Comparison of ENCODE assay signal across 29 cellular contexts in genomic region chr19:16535381-16535780, GRCh38. TPM values are rescaled to one million over a fixed set of nuclear protein-coding genes. Genes with fewer than 3 reads are reported as not detected.
"Had no signal": no experiment of that assay in that cellular context is flagged by ENCODE, and none has a peak within 500 bp of the region (broad histone marks: within the 10 kb centered on the region; RNA-seq: fewer than 3 reads in every experiment).

No MANE protein-coding gene starts in this region.

- FAIRE-seq: bronchial epithelial cell, TTC549 had no signal

- H3K9me3 ChIP-seq: ascending aorta, body of pancreas had no signal

- DNase-seq: activated CD4-positive, CD25-positive, alpha-beta regulatory T cell; activated CD8-positive, alpha-beta memory T cell treated with anti-CD3 and anti-CD28 coated beads, Interleukin-2, amount 50 U/mL, for 4 hours; activated CD8-positive, alpha-beta T cell treated with anti-CD3 and anti-CD28 coated beads for 36 hours; activated naive CD4-positive, alpha-beta T cell; activated naive CD8-positive, alpha-beta T cell treated with anti-CD3 and anti-CD28 coated beads, Interleukin-2, amount 50 U/mL, for 24 hours; amniotic stem cell; body of pancreas; Kasumi-1; KBM-7; NCI-H1105 treated with DMSO at 0.1 percent for 48 hours; NCI-H1436 treated with DMSO at 0.1 percent for 48 hours; NCI-H187; NCI-H2081; NCI-H510A treated with DMSO at 0.1 percent for 48 hours; NCI-H69; NK-92 treated with Interleukin-12 subunit alpha and Interleukin-12 subunit beta, amount 100 ng/mL, for 24 hours; OCI-M1; RPMI8226; T-cell; T-helper 2 cell; T1000 had no signal

- H3K27ac ChIP-seq: ascending aorta, body of pancreas, SK-N-MC, VCaP had no signal

- H3K27ac Mint-ChIP-seq: activated CD8-positive, alpha-beta T cell treated with anti-CD3 and anti-CD28 coated beads for 36 hours; activated naive CD8-positive, alpha-beta T cell treated with anti-CD3 and anti-CD28 coated beads, Interleukin-2, amount 50 U/mL, for 24 hours; T-cell had no signal

- H3K4me3 ChIP-seq: ascending aorta, body of pancreas, SK-N-MC had no signal

- H3K27me3 ChIP-seq: ascending aorta, body of pancreas had no signal

- H3K27me3 Mint-ChIP-seq: activated CD8-positive, alpha-beta T cell treated with anti-CD3 and anti-CD28 coated beads for 36 hours; activated naive CD8-positive, alpha-beta T cell treated with anti-CD3 and anti-CD28 coated beads, Interleukin-2, amount 50 U/mL, for 24 hours; T-cell had no signal

- H3K4me3 Mint-ChIP-seq: activated CD8-positive, alpha-beta T cell treated with anti-CD3 and anti-CD28 coated beads for 36 hours; activated naive CD8-positive, alpha-beta T cell treated with anti-CD3 and anti-CD28 coated beads, Interleukin-2, amount 50 U/mL, for 24 hours; T-cell had no signal

- ATAC-seq: activated CD8-positive, alpha-beta T cell treated with anti-CD3 and anti-CD28 coated beads for 36 hours; activated naive CD4-positive, alpha-beta T cell treated with anti-CD3 and anti-CD28 coated beads, Interleukin-2, amount 50 U/mL, for 72 hours; activated naive CD8-positive, alpha-beta T cell treated with anti-CD3 and anti-CD28 coated beads, Interleukin-2, amount 50 U/mL, for 24 hours; body of pancreas; Panc1; Right ventricle myocardium inferior; T-cell had no signal

- H3K9me3 Mint-ChIP-seq: activated CD8-positive, alpha-beta T cell treated with anti-CD3 and anti-CD28 coated beads for 36 hours; activated naive CD4-positive, alpha-beta T cell treated with anti-CD3 and anti-CD28 coated beads, Interleukin-2, amount 50 U/mL, for 72 hours; activated naive CD8-positive, alpha-beta T cell treated with anti-CD3 and anti-CD28 coated beads, Interleukin-2, amount 50 U/mL, for 24 hours; T-cell had no signal

RNA-seq across cellular contexts. Expression of gene CALR3, which starts 39.4 kb away (rescaled TPM):
- total RNA-seq: activated CD8-positive, alpha-beta T cell treated with anti-CD3 and anti-CD28 coated beads for 36 hours; activated naive CD4-positive, alpha-beta T cell treated with anti-CD3 and anti-CD28 coated beads, Interleukin-2, amount 50 U/mL, for 72 hours; ascending aorta; body of pancreas; Right ventricle myocardium inferior; T-cell had no signal
